In genomic region chr13:30143671-30144400, GRCh38 we compare ENCODE assay signal across 12 cellular contexts.
DNase-seq lines count a peak whose midpoint lies in the region; ATAC-seq and TF ChIP-seq lines count a peak whose summit lies in the region.
"Had no signal": no experiment of that assay in that cellular context is flagged by ENCODE, and none has a peak within 500 bp of the region (broad histone marks: within the 10 kb centered on the region; RNA-seq: fewer than 3 reads in every experiment).

No MANE protein-coding gene starts in this region.

- TF ChIP-seq RAD21 in HCT116 (IDR thresholded peaks at IDR 0.05; ENCODE audit: low read depth), result no peak

- H4K91ac ChIP-seq in mesenchymal stem cell (ENCODE audit: low read length), result peak overlapping the region; percentile 93

- H3K9me3 ChIP-seq in AG04450 (ENCODE audit: control insufficient read depth, insufficient read depth, low read length), result peaks cover 4% of the 10 kb centered on the region; the same call in 1 of the 2 replicates
- H3K9me3 ChIP-seq in HCT116 (ENCODE audit: control insufficient read depth in 1 of 2, insufficient read depth in 1 of 2, low read depth in 1 of 2, low read length in 2 of 2), result peaks cover 0 to 3% of the 10 kb centered on the region in 2 experiments; a peak in 1 of 4 replicates
- H3K9me3 ChIP-seq in mesenchymal stem cell (ENCODE audit: control insufficient read depth, low read length), result peaks cover 7% of the 10 kb centered on the region
- H3K9me3 ChIP-seq in psoas muscle, result no peaks in the 10 kb centered on the region
- H3K9me3 ChIP-seq in colonic mucosa, result no peaks in the 10 kb centered on the region

- H2BK12ac ChIP-seq in mesenchymal stem cell (ENCODE audit: low read length in 2 of 2), result peak overlapping the region; percentile 51 to 96

- peak overlapping the region; percentile 99 for H3K27ac ChIP-seq in AG04450 (ENCODE audit: low read depth, low read length)
- no peak overlapping the region for H3K27ac ChIP-seq in HCT116 (ENCODE audit: low read depth, low read length)
- H3K27ac ChIP-seq in mesenchymal stem cell (ENCODE audit: low read length, poor library complexity, severe bottlenecking), result peak overlapping the region; percentile 89
- H3K27ac ChIP-seq in psoas muscle, result no peak overlapping the region
- H3K27ac ChIP-seq in colonic mucosa, result no peak overlapping the region

- CTCF ChIA-PET in AG04450 (lab: Charles Lee), result interaction anchor here (0.7 to 4.1 kb wide), 2 partner anchors 11 to 12 kb away, joined by 3 to 39 read pairs; no protein-coding TSS in a partner anchor
- CTCF ChIA-PET in HCT116 (lab: Charles Lee), result no interaction called here

- H3K4me1 Mint-ChIP-seq in glutamatergic neuron (ENCODE audit: low read depth, unreplicated experiment), result peaks cover 4% of the 10 kb centered on the region

- H3K4ac ChIP-seq in mesenchymal stem cell (ENCODE audit: low read depth in 1 of 2, low read length in 2 of 2), result peak overlapping the region; percentile 90 to 97

- TF ChIP-seq CTCF in AG04450 (IDR thresholded peaks at IDR 0.05; ENCODE audit: low read depth, low read length) (no peak), HCT116 (IDR thresholded peaks at IDR 0.05 in 2 of 3, conservative IDR thresholded peaks at IDR 0.05 in 1 of 3; ENCODE audit: borderline replicate concordance in 1 of 3, insufficient read depth in 1 of 3, low read depth in 2 of 3, low read length in 2 of 3) (no peak), glutamatergic neuron (IDR thresholded peaks at IDR 0.05; ENCODE audit: partially characterized antibody, unreplicated experiment) (no peak), psoas muscle (IDR thresholded peaks at IDR 0.05) (no peak), colonic mucosa (IDR thresholded peaks at IDR 0.05) (no peak)

- H3K36me3 ChIP-seq in HCT116 (ENCODE audit: control insufficient read depth in 1 of 2, insufficient read depth in 2 of 2, low read length in 2 of 2), result no peaks in the 10 kb centered on the region
- no peaks in the 10 kb centered on the region for H3K36me3 ChIP-seq in mesenchymal stem cell (ENCODE audit: control insufficient read depth in 1 of 2, insufficient read depth in 2 of 2, low read depth in 1 of 2, low read length in 2 of 2)
- H3K36me3 ChIP-seq in psoas muscle (ENCODE audit: insufficient read depth in 1 of 2, low read depth in 1 of 2), result no peaks in the 10 kb centered on the region
- no peaks in the 10 kb centered on the region for H3K36me3 ChIP-seq in colonic mucosa

- ATAC-seq in HCT116, result no peak
- no peak for ATAC-seq in HG03439 (IDR thresholded peaks at IDR 0.05; ENCODE audit: unreplicated experiment)
- ATAC-seq in psoas muscle, result no peak

- H3K36me3 Mint-ChIP-seq in glutamatergic neuron (ENCODE audit: unreplicated experiment), result peaks cover 10% of the 10 kb centered on the region

- no peak overlapping the region for H3K9ac ChIP-seq in HCT116 (ENCODE audit: low read length)
- H3K9ac ChIP-seq in mesenchymal stem cell (ENCODE audit: low read length), result peak overlapping the region; percentile 57
- no peak overlapping the region for H3K9ac ChIP-seq in colonic mucosa (ENCODE audit: low read depth in 2 of 2, low read length in 2 of 2)

- H3K4me3 ChIP-seq in AG04450 (ENCODE audit: low read depth, low read length), result no peak overlapping the region
- H3K4me3 ChIP-seq in HCT116 (replicated peaks in 1 of 2; ENCODE audit: low read depth in 1 of 2, low read length in 2 of 2), result no peak overlapping the region
- H3K4me3 ChIP-seq in mesenchymal stem cell (ENCODE audit: insufficient read depth in 1 of 2, low read depth in 1 of 2, low read length in 2 of 2), result peak overlapping the region in 1 of 2 experiments; percentile 21
- no peak overlapping the region for H3K4me3 ChIP-seq in psoas muscle
- H3K4me3 ChIP-seq in colonic mucosa, result no peak overlapping the region

- H3K4me1 ChIP-seq in HCT116 (ENCODE audit: control insufficient read depth in 1 of 2, insufficient read depth in 2 of 2, low read length in 2 of 2), result peaks cover 20 to 26% of the 10 kb centered on the region in 2 experiments
- peaks cover 11% of the 10 kb centered on the region for H3K4me1 ChIP-seq in mesenchymal stem cell (ENCODE audit: control insufficient read depth, insufficient read depth, low read depth, low read length)
- H3K4me1 ChIP-seq in psoas muscle, result no peaks in the 10 kb centered on the region
- H3K4me1 ChIP-seq in colonic mucosa, result no peaks in the 10 kb centered on the region

- POLR2A ChIA-PET in AG04450 (lab: Yijun Ruan, JAX) (interaction anchor here (2.0 to 2.3 kb wide), 2 partner anchors 164 to 245 kb away, joined by 4 to 8 read pairs; partner anchors contain the start of gene KATNAL1), HCT116 (lab: Charles Lee) (no interaction called here)

- H3K4me2 ChIP-seq in HCT116 (ENCODE audit: low read length), result no peak overlapping the region
- H3K4me2 ChIP-seq in mesenchymal stem cell (ENCODE audit: low read length, poor library complexity, severe bottlenecking), result no peak overlapping the region

- H3K27me3 ChIP-seq in AG04450 (ENCODE audit: control insufficient read depth, insufficient read depth, low read length) (no peaks in the 10 kb centered on the region), HCT116 (ENCODE audit: insufficient read depth, low read length) (no peaks in the 10 kb centered on the region), mesenchymal stem cell (ENCODE audit: control insufficient read depth in 1 of 2, insufficient read depth in 1 of 2, low read length in 2 of 2) (no peaks in the 10 kb centered on the region), psoas muscle (ENCODE audit: insufficient read depth in 3 of 3, low read length in 2 of 3) (peaks cover 0 to 3% (median 0%) of the 10 kb centered on the region in 3 donors), colonic mucosa (no peaks in the 10 kb centered on the region)

- H4K20me1 ChIP-seq in HCT116 (ENCODE audit: insufficient read depth), result no peaks in the 10 kb centered on the region

- no peaks in the 10 kb centered on the region for H3K9me2 ChIP-seq in HCT116 (ENCODE audit: insufficient read depth)

- no peaks in the 10 kb centered on the region for H3K79me1 ChIP-seq in mesenchymal stem cell (replicated peaks; ENCODE audit: low read length, poor library complexity, severe bottlenecking)

- peak overlapping the region in 1 of 2 experiments; percentile 82 for H3K14ac ChIP-seq in mesenchymal stem cell (ENCODE audit: low read length in 2 of 2)

- BruUV-seq in HCT116 (replicated peaks; lab: Mats Ljungman, UMichigan), result no TSS peak

- H3K27ac Mint-ChIP-seq in glutamatergic neuron (ENCODE audit: unreplicated experiment), result no peak overlapping the region

- H3K9me3 Mint-ChIP-seq in glutamatergic neuron (ENCODE audit: unreplicated experiment), result peaks cover 3% of the 10 kb centered on the region

- no peak for TF ChIP-seq POLR2A in HCT116 (IDR thresholded peaks at IDR 0.05; ENCODE audit: borderline replicate concordance, extremely low read depth, insufficient read depth, insufficient read length)

- H2BK15ac ChIP-seq in mesenchymal stem cell (ENCODE audit: low read depth, poor library complexity, severe bottlenecking), result no peak overlapping the region

- peak overlapping the region; percentile 83 for H2BK120ac ChIP-seq in mesenchymal stem cell (ENCODE audit: low read depth, low read length)

- H2AFZ ChIP-seq in HCT116 (ENCODE audit: low read depth, low read length, poor library complexity, severe bottlenecking) (no peak overlapping the region), mesenchymal stem cell (ENCODE audit: low read depth, low read length) (peak overlapping the region; percentile 36)

- H3K79me2 ChIP-seq in HCT116 (ENCODE audit: insufficient read depth, low read length), result no peaks in the 10 kb centered on the region

- H3K4me3 Mint-ChIP-seq in glutamatergic neuron (ENCODE audit: unreplicated experiment), result no peak overlapping the region
- H3K4me3 Mint-ChIP-seq: activated B cell treated with CpG ODN at 0.5 μM for 24 hours had no signal

- no peak overlapping the region for H3K23ac ChIP-seq in mesenchymal stem cell (ENCODE audit: low read length in 2 of 2)

- WGBS in mesenchymal stem cell, result 65% methylated on average over 5 of the region's 5 CpGs
- WGBS in psoas muscle, 3 donors, result 84 to 94% (median 85%) methylated on average over 5 of the region's 5 CpGs

- no peak overlapping the region for H2BK5ac ChIP-seq in mesenchymal stem cell (ENCODE audit: low read depth, low read length, poor library complexity, severe bottlenecking)

- peak overlapping the region; percentile 40 for H2AK5ac ChIP-seq in mesenchymal stem cell (ENCODE audit: low read length, severe bottlenecking)

- intact Hi-C loops in HCT116 (cut with micrococcal nuclease) (no loop called here), psoas muscle (cut with DNase I) (no loop called here), colonic mucosa (cut with DNase I) (no loop called here)

- no peak for DNase-seq in AG04450 (ENCODE audit: low read depth, low spot score)
- DNase-seq in HCT116 (ENCODE audit: low read depth, low spot score), result no peak
- DNase-seq in amniotic stem cell (lab: John Stamatoyannopoulos, UW), result peak; percentile 32
- peak; percentile 88 for DNase-seq in mesenchymal stem cell
- no peak for DNase-seq in glutamatergic neuron
- DNase-seq in psoas muscle, result no peak
- no peak for DNase-seq in colonic mucosa
- DNase-seq: activated B cell treated with CpG ODN at 0.5 μM for 24 hours; DMS53; effector CD4-positive, alpha-beta T cell; NCI-H524 had no signal

- RAD21 ChIA-PET in HCT116 (lab: Charles Lee; ENCODE audit: low non-redundant PET in 1 of 2, low total read pairs in 2 of 2, uncharacterized antibody in 2 of 2, unreplicated experiment in 2 of 2), result interaction anchor here in 1 of 2 experiments (1.2 kb wide), 1 partner anchor 11 kb away, joined by 5 read pairs; no protein-coding TSS in a partner anchor

- H4K8ac ChIP-seq in mesenchymal stem cell (ENCODE audit: low read length), result peak overlapping the region; percentile 79

- H3K27me3 Mint-ChIP-seq in glutamatergic neuron (ENCODE audit: unreplicated experiment), result peaks cover 7% of the 10 kb centered on the region

- peak overlapping the region; percentile 80 to 96 for H3K18ac ChIP-seq in mesenchymal stem cell (ENCODE audit: low read depth in 1 of 2, low read length in 2 of 2)

TF ChIP-seq in HCT116, 20 proteins besides CTCF, POLR2A, EP300 and RAD21:
- TF ChIP-seq SRF (IDR thresholded peaks at IDR 0.05; ENCODE audit: low read depth), result no peak
- TF ChIP-seq ELF1 (IDR thresholded peaks at IDR 0.05; ENCODE audit: borderline replicate concordance, low read depth), result peak; percentile 29
- TF ChIP-seq FOSL1 (IDR thresholded peaks at IDR 0.05; ENCODE audit: low read depth), result no peak
- TF ChIP-seq MAX (IDR thresholded peaks at IDR 0.05), result no peak
- no peak for TF ChIP-seq EZH2 (IDR thresholded peaks at IDR 0.05)

Comparison
In these comparisons a context has a peak if more than half of its experiments do, and no peak if none do; other contexts are left out.
1. DNase-seq: peak in amniotic stem cell (single experiment) and mesenchymal stem cell (single experiment); none in AG04450 (single experiment), HCT116 (single experiment), glutamatergic neuron (single experiment), psoas muscle (0 of 2) and colonic mucosa (single experiment).
2. H3K27ac ChIP-seq: peak in AG04450 (single experiment) and mesenchymal stem cell (single experiment); none in HCT116 (single experiment), psoas muscle (single experiment) and colonic mucosa (single experiment).